Comparison of ENCODE assay signal across 8 cellular contexts in the genomic region with DNA sequence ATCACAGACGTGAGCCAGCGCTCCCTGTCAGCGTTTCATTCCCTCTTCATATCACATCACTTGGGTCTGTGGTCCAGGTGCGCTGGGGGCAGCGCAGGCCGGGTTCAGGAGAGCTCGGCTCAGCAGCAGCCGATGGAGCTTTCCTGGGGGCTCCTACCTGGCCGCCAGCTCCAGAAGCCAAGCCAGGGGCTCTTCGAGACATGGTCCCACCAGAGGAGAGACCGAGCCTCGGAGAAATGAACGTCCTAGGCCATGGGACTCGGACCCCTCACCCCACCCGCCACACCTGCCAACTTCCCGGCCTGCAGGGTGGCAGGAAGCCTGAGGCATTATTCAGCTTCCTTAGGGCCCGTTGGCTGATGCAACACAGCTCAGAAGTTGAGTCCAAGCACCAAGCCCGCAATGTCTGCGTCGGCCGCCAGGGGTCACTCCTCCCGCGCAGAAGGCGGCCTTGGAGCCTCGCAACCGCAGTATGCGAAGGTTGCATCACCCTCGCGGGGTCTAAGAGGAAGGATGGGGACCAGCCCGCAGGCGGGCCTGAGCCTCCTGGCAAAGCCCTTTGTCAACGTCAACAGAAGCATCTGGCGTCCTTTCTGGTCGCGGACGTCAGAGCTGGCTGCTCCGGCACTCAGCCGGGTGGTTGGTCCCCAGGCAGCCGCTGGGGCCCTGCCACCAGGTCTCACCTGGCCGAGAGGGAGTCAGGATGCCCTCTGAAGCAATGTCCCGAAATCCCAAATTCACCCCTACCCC. TPM values are rescaled to one million over a fixed set of nuclear protein-coding genes. Genes with fewer than 3 reads are reported as not detected.
DNase-seq lines count a peak whose midpoint lies in the region; ATAC-seq and TF ChIP-seq lines count a peak whose summit lies in the region.

No MANE protein-coding gene starts in this region.

- ATAC-seq in GM19324 (IDR thresholded peaks at IDR 0.05; ENCODE audit: low FRiP score, unreplicated experiment) (peak; percentile 46), HG03520 (IDR thresholded peaks at IDR 0.05; ENCODE audit: unreplicated experiment) (peak; percentile 46), right lobe of liver (peak; percentile 90 to 94 (median 92))

- peaks cover 9% of the 10 kb centered on the region for H3K27me3 Mint-ChIP-seq in dendritic cell treated with granulocyte-macrophage colony-stimulating factor and Interleukin-4, amounts not matched to agents 40 ng/mL and 50 ng/mL, for 4 days

- intact Hi-C loops in dendritic cell treated with granulocyte-macrophage colony-stimulating factor and Interleukin-4, amounts not matched to agents 40 ng/mL and 50 ng/mL, for 4 days (cut with micrococcal nuclease): loop anchor here (1.0 to 5.0 kb wide), 4 partner anchors 73 to 226 kb away; no protein-coding TSS in a partner anchor
- intact Hi-C loops in right lobe of liver (cut with DNase I): loop anchor here (5.0 kb wide), 1 partner anchor 93 kb away; no protein-coding TSS in a partner anchor

- H3K4me1 Mint-ChIP-seq in dendritic cell treated with granulocyte-macrophage colony-stimulating factor and Interleukin-4, amounts not matched to agents 40 ng/mL and 50 ng/mL, for 4 days (ENCODE audit: low read depth): peaks cover 48% of the 10 kb centered on the region

- DNase-seq in C1 segment of cervical spinal cord (lab: John Stamatoyannopoulos, UW) (peak; percentile 14 to 90 (median 85)), NCI-H748 (lab: John Stamatoyannopoulos, UW; ENCODE audit: unreplicated experiment) (peak; percentile 94), right lobe of liver (peak; percentile 90 to 91 (median 90))
- DNase-seq in activated CD4-positive, alpha-beta T cell treated with anti-CD3 and anti-CD28 coated beads, Interleukin-2, amount 50 U/mL, for 24 hours (ENCODE audit: low read depth in 1 of 2, low spot score in 1 of 2): peak; percentile 90 to 91
- DNase-seq in stimulated activated CD4-positive, alpha-beta T cell treated with anti-CD3 and anti-CD28 coated beads, TNF-alpha, amount 100 ng/mL, for 1 hour (ENCODE audit: low read depth in 3 of 3, low spot score in 1 of 3): peak; percentile 72 to 94 (median 89)

- H3K27me3 ChIP-seq in right lobe of liver: no peaks in the 10 kb centered on the region

- H3K4me1 ChIP-seq in right lobe of liver: peaks cover 0 to 13% (median 4%) of the 10 kb centered on the region in 4 donors

- no peak for TF ChIP-seq POLR2A in right lobe of liver (IDR thresholded peaks at IDR 0.05)

- WGBS in right lobe of liver (ENCODE audit: insufficient coverage, low coverage, low lambda C conversion rate, missing lambda C conversion rate): 10% methylated on average over 2 of the region's 41 CpGs

- H3K36me3 ChIP-seq in right lobe of liver: no peaks in the 10 kb centered on the region

- TF ChIP-seq CTCF in right lobe of liver (IDR thresholded peaks at IDR 0.05): peak; percentile 98 to 100 (median 98)

- H3K27ac Mint-ChIP-seq in dendritic cell treated with granulocyte-macrophage colony-stimulating factor and Interleukin-4, amounts not matched to agents 40 ng/mL and 50 ng/mL, for 4 days: peak overlapping the region; percentile 74

- no peaks in the 10 kb centered on the region for H3K9me3 Mint-ChIP-seq in dendritic cell treated with granulocyte-macrophage colony-stimulating factor and Interleukin-4, amounts not matched to agents 40 ng/mL and 50 ng/mL, for 4 days

- peak overlapping the region; percentile 34 for H3K4me3 Mint-ChIP-seq in dendritic cell treated with granulocyte-macrophage colony-stimulating factor and Interleukin-4, amounts not matched to agents 40 ng/mL and 50 ng/mL, for 4 days

- H3K36me3 Mint-ChIP-seq in dendritic cell treated with granulocyte-macrophage colony-stimulating factor and Interleukin-4, amounts not matched to agents 40 ng/mL and 50 ng/mL, for 4 days (ENCODE audit: low read depth): no peaks in the 10 kb centered on the region

- peak overlapping the region in 1 of 3 donors; percentile 29 for H3K27ac ChIP-seq in right lobe of liver

- peak overlapping the region in 1 of 3 donors; percentile 21 for H3K4me3 ChIP-seq in right lobe of liver

- H3K9me3 ChIP-seq in right lobe of liver: no peaks in the 10 kb centered on the region

RNA-seq across cellular contexts. Expression of gene KLHDC4, which starts 13.2 kb away (rescaled TPM):
- 10 to 100 TPM; 11.6 to 22.7 (median 14.4) TPM for total RNA-seq in right lobe of liver
